8 cellular contexts compared by ENCODE assay signal in genomic region chr9:133417541-133418461, GRCh38. TPM values are rescaled to one million over a fixed set of nuclear protein-coding genes. Genes with fewer than 3 reads are reported as not detected.
DNase-seq lines count a peak whose midpoint lies in the region; ATAC-seq and TF ChIP-seq lines count a peak whose summit lies in the region.

A gene with protein sequence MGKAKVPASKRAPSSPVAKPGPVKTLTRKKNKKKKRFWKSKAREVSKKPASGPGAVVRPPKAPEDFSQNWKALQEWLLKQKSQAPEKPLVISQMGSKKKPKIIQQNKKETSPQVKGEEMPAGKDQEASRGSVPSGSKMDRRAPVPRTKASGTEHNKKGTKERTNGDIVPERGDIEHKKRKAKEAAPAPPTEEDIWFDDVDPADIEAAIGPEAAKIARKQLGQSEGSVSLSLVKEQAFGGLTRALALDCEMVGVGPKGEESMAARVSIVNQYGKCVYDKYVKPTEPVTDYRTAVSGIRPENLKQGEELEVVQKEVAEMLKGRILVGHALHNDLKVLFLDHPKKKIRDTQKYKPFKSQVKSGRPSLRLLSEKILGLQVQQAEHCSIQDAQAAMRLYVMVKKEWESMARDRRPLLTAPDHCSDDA (minus strand): TSS chr9:133418010. CDS start chr9:133417844, 166 bp downstream.

- TF ChIP-seq RAD21 in liver (IDR thresholded peaks at IDR 0.05), result peak; percentile 2 to 50

- no peaks in the 10 kb centered on the region for H3K9me3 ChIP-seq in liver (ENCODE audit: control insufficient read depth in 4 of 4, low read length in 3 of 4)

- peaks cover 4 to 12% (median 5%) of the 10 kb centered on the region in 4 donors for H3K36me3 ChIP-seq in liver (ENCODE audit: control insufficient read depth in 4 of 4, insufficient read depth in 3 of 4, low read depth in 1 of 4, low read length in 3 of 4)

- peaks cover 42% of the 10 kb centered on the region for H3K4me1 Mint-ChIP-seq in dendritic cell treated with granulocyte-macrophage colony-stimulating factor and Interleukin-4, amounts not matched to agents 40 ng/mL and 50 ng/mL, for 4 days (ENCODE audit: low read depth)

- H3K27ac Mint-ChIP-seq in dendritic cell treated with granulocyte-macrophage colony-stimulating factor and Interleukin-4, amounts not matched to agents 40 ng/mL and 50 ng/mL, for 4 days, result peak within 1 kb of the TSS; percentile 93

- ATAC-seq in GM19025 (IDR thresholded peaks at IDR 0.05; ENCODE audit: low read depth, unreplicated experiment) (peak; percentile 71), HG03342 (IDR thresholded peaks at IDR 0.05; ENCODE audit: unreplicated experiment) (peak; percentile 73)

- 3% methylated on average over 75 of the region's 75 CpGs for WGBS in liver

- intact Hi-C loops in dendritic cell treated with granulocyte-macrophage colony-stimulating factor and Interleukin-4, amounts not matched to agents 40 ng/mL and 50 ng/mL, for 4 days (cut with micrococcal nuclease), result no loop called here

- peaks cover 44% of the 10 kb centered on the region for H3K36me3 Mint-ChIP-seq in dendritic cell treated with granulocyte-macrophage colony-stimulating factor and Interleukin-4, amounts not matched to agents 40 ng/mL and 50 ng/mL, for 4 days (ENCODE audit: low read depth)

- peak within 1 kb of the TSS; percentile 46 to 47 for H3K27ac ChIP-seq in liver (ENCODE audit: low read depth in 1 of 2, low read length in 2 of 2)

- TF ChIP-seq CTCF in liver (IDR thresholded peaks at IDR 0.05; ENCODE audit: low read depth, low read length, missing input control), result no peak

- H3K27me3 ChIP-seq in liver (ENCODE audit: control insufficient read depth in 4 of 4, insufficient read depth in 4 of 4, low read length in 3 of 4), result no peaks in the 10 kb centered on the region

- no peaks in the 10 kb centered on the region for H3K9me3 Mint-ChIP-seq in dendritic cell treated with granulocyte-macrophage colony-stimulating factor and Interleukin-4, amounts not matched to agents 40 ng/mL and 50 ng/mL, for 4 days

- H3K4me3 ChIP-seq in liver (ENCODE audit: low read depth in 1 of 3, low read length in 3 of 3), result peak within 1 kb of the TSS; percentile 85 to 96 (median 89)

- H3K4me1 ChIP-seq in liver (ENCODE audit: control insufficient read depth in 4 of 4, insufficient read depth in 4 of 4, low read length in 3 of 4), result peaks cover 5 to 25% (median 20%) of the 10 kb centered on the region in 4 donors

- peaks cover 2% of the 10 kb centered on the region for H3K27me3 Mint-ChIP-seq in dendritic cell treated with granulocyte-macrophage colony-stimulating factor and Interleukin-4, amounts not matched to agents 40 ng/mL and 50 ng/mL, for 4 days

- H3K4me3 Mint-ChIP-seq in dendritic cell treated with granulocyte-macrophage colony-stimulating factor and Interleukin-4, amounts not matched to agents 40 ng/mL and 50 ng/mL, for 4 days, result peak within 1 kb of the TSS; percentile 92

- DNase-seq in AG20443 (ENCODE audit: low spot score), result peak; percentile 92
- peak; percentile 36 for DNase-seq in NCI-H526 treated with DMSO at 0.1 percent for 48 hours (lab: John Stamatoyannopoulos, UW)
- peak; percentile 78 for DNase-seq in activated CD4-positive, alpha-beta T cell treated with anti-CD3 and anti-CD28 coated beads, Interleukin-2, amount 50 U/mL, for 1 hour
- peak; percentile 83 for DNase-seq in stimulated activated CD4-positive, alpha-beta T cell treated with anti-CD3 and anti-CD28 coated beads, Interleukin-4, amount 100 ng/mL, for 1 hour

- peak within 1 kb of the TSS; percentile 28 to 61 for H3K9ac ChIP-seq in liver (ENCODE audit: low read depth in 1 of 2, low read length in 2 of 2)

TF ChIP-seq in liver, 16 proteins besides CTCF, POLR2A, EP300 and RAD21:
- TF ChIP-seq FOXA2 (IDR thresholded peaks at IDR 0.05) (peak; percentile 10), ZBTB33 (IDR thresholded peaks at IDR 0.05) (peak; percentile 68), SP1 (IDR thresholded peaks at IDR 0.05) (peak; percentile 61), NR2F2 (IDR thresholded peaks at IDR 0.05) (peak; percentile 73), GABPA (IDR thresholded peaks at IDR 0.05 in 1 of 2, conservative IDR thresholded peaks at IDR 0.05 in 1 of 2) (peak; percentile 94 to 99), JUND (IDR thresholded peaks at IDR 0.05) (no peak), HNF4G (IDR thresholded peaks at IDR 0.05) (peak; percentile 33), YY1 (IDR thresholded peaks at IDR 0.05) (peak; percentile 66), MAX (IDR thresholded peaks at IDR 0.05) (peak; percentile 89), RXRA (IDR thresholded peaks at IDR 0.05) (peak; percentile 96 to 98), REST (IDR thresholded peaks at IDR 0.05) (no peak), EGR1 (IDR thresholded peaks at IDR 0.05; ENCODE audit: low read depth in 2 of 2) (peak in 1 of 2 donors; percentile 44), HNF4A (conservative IDR thresholded peaks at IDR 0.05) (peak in 1 of 2 donors; percentile 32), FOXA1 (IDR thresholded peaks at IDR 0.05) (no peak), TAF1 (conservative IDR thresholded peaks at IDR 0.05) (no peak)
- TF ChIP-seq, protein P1, sequence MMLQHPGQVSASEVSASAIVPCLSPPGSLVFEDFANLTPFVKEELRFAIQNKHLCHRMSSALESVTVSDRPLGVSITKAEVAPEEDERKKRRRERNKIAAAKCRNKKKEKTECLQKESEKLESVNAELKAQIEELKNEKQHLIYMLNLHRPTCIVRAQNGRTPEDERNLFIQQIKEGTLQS (IDR thresholded peaks at IDR 0.05), result no peak
TF ChIP-seq in liver: peak in this region for 11.

RNA-seq across cellular contexts. Expression of the gene that starts here (rescaled TPM):
- total RNA-seq in liver, result 1 to 10 TPM; 8.7 to 9.5 TPM
- polyA plus RNA-seq in liver, result 10 to 100 TPM in 1 of 2 donors, 1 to 10 TPM in 1; 7.4 to 12.1 TPM

Comparison
In these comparisons a context has a peak if more than half of its experiments do, and no peak if none do; other contexts are left out.
1. Peak in every context shown above with its lines: DNase-seq, ATAC-seq, H3K4me3 ChIP-seq and H3K27ac ChIP-seq.
2. DNase-seq: peak in every context shown above with its lines; median percentile 92 in AG20443; 83 in stimulated activated CD4-positive, alpha-beta T cell treated with anti-CD3 and anti-CD28 coated beads, Interleukin-4, amount 100 ng/mL, for 1 hour; 78 in activated CD4-positive, alpha-beta T cell treated with anti-CD3 and anti-CD28 coated beads, Interleukin-2, amount 50 U/mL, for 1 hour; 36 in NCI-H526 treated with DMSO at 0.1 percent for 48 hours.